Comparison of ENCODE assay signal across 21 cellular contexts in the genomic region with DNA sequence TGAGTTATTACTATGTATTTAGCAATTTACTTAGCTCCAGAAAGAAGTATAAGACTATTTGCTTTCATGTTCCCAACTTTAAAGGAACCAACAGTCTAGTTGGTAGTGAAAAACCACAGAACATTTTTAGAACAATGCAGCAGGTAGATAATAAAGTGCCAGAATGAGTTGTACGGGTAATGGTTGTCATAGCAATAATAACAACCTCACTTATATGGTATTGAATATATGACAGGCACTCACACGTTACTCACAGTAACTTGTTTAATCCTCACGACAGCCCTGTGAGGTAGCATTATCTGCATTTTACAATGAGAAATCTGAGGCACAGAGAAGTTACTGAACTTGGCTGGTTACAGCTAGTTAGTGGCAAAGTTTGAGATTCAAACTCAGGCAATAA.
"Had no signal": no experiment of that assay in that cellular context is flagged by ENCODE, and none has a peak within 500 bp of the region (broad histone marks: within the 10 kb centered on the region; RNA-seq: fewer than 3 reads in every experiment).

No MANE protein-coding gene starts in this region.

- H3K4me3 Mint-ChIP-seq: activated CD4-positive, alpha-beta memory T cell treated with anti-CD3 and anti-CD28 coated beads, Interleukin-2, amount 10 ng/mL, durations not matched to agents 7 days and 5 days; activated naive CD4-positive, alpha-beta T cell treated with anti-CD3 and anti-CD28 coated beads for 36 hours; neural crest cell had no signal

- DNase-seq: activated CD4-positive, alpha-beta memory T cell treated with anti-CD3 and anti-CD28 coated beads, Interleukin-2, amount 10 ng/mL, durations not matched to agents 7 days and 5 days; activated CD4-positive, alpha-beta T cell treated with anti-CD3 and anti-CD28 coated beads for 4 hours; activated CD8-positive, alpha-beta memory T cell treated with anti-CD3 and anti-CD28 coated beads, Interleukin-2, amount 50 U/mL, for 48 hours; activated naive CD4-positive, alpha-beta T cell treated with anti-CD3 and anti-CD28 coated beads for 36 hours; adrenal gland; cortex of kidney; heart right ventricle; kidney glomerular epithelial cell; left ventricle myocardium superior; SJCRH30; stimulated activated CD4-positive, alpha-beta T cell treated with anti-CD3 and anti-CD28 coated beads, Interleukin-2, amount 100 ng/mL, for 48 hours; testis; upper lobe of left lung; WERI-Rb-1 had no signal

- H3K4me3 ChIP-seq: adrenal gland, breast epithelium, esophagus muscularis mucosa, heart right ventricle, prostate gland, right atrium auricular region, SJCRH30, skin epidermis, testis, upper lobe of left lung had no signal

- H3K4me1 Mint-ChIP-seq: activated CD4-positive, alpha-beta memory T cell treated with anti-CD3 and anti-CD28 coated beads, Interleukin-2, amount 10 ng/mL, durations not matched to agents 7 days and 5 days had no signal

- H3K27me3 Mint-ChIP-seq: activated CD4-positive, alpha-beta memory T cell treated with anti-CD3 and anti-CD28 coated beads, Interleukin-2, amount 10 ng/mL, durations not matched to agents 7 days and 5 days had no signal

- ATAC-seq: heart right ventricle, left ventricle myocardium superior had no signal

- H3K9me3 Mint-ChIP-seq: activated CD4-positive, alpha-beta memory T cell treated with anti-CD3 and anti-CD28 coated beads, Interleukin-2, amount 10 ng/mL, durations not matched to agents 7 days and 5 days; activated naive CD4-positive, alpha-beta T cell treated with anti-CD3 and anti-CD28 coated beads for 36 hours; activated T-helper 2 cell treated with anti-CD3 and anti-CD28 coated beads, Interferon-gamma antibody, Interleukin-2, Interleukin-4, amounts not matched to agents 10 μg/mL and 5 μg/mL and 100 μg/mL, durations not matched to agents 14 hours and 24 hours and 36 hours; neural crest cell had no signal

- H3K36me3 ChIP-seq: breast epithelium had no signal

- H3K27ac Mint-ChIP-seq: activated CD4-positive, alpha-beta memory T cell treated with anti-CD3 and anti-CD28 coated beads, Interleukin-2, amount 10 ng/mL, durations not matched to agents 7 days and 5 days; activated naive CD4-positive, alpha-beta T cell treated with anti-CD3 and anti-CD28 coated beads for 36 hours; activated T-helper 2 cell treated with anti-CD3 and anti-CD28 coated beads, Interferon-gamma antibody, Interleukin-2, Interleukin-4, amounts not matched to agents 10 μg/mL and 5 μg/mL and 100 μg/mL, durations not matched to agents 14 hours and 24 hours and 36 hours had no signal

- H3K27ac ChIP-seq: adrenal gland, breast epithelium, esophagus muscularis mucosa, heart right ventricle, prostate gland, right atrium auricular region, SJCRH30, skin epidermis, testis, upper lobe of left lung, WERI-Rb-1 had no signal

- H3K9me3 ChIP-seq: adrenal gland, breast epithelium, esophagus muscularis mucosa, heart right ventricle, prostate gland, right atrium auricular region, SJCRH30, testis, upper lobe of left lung had no signal

- H3K4me1 ChIP-seq: adrenal gland, heart right ventricle, prostate gland, right atrium auricular region, SJCRH30, testis, upper lobe of left lung had no signal

- H3K27me3 ChIP-seq: adrenal gland, breast epithelium, esophagus muscularis mucosa, heart right ventricle, right atrium auricular region, SJCRH30, testis, upper lobe of left lung had no signal
